In genomic region chr1:83999316-83999819, GRCh38 we compare ENCODE assay signal across 8 cellular contexts. TPM values are rescaled to one million over a fixed set of nuclear protein-coding genes. Genes with fewer than 3 reads are reported as not detected.
A peak's percentile ranks its signal among the peaks of the same experiment; 100 is the strongest.
DNase-seq lines count a peak whose midpoint lies in the region; ATAC-seq, FAIRE-seq and TF ChIP-seq lines count a peak whose summit lies in the region.

No MANE protein-coding gene starts in this region.

- peaks cover 0 to 3% of the 10 kb centered on the region in 2 donors for H3K4me1 ChIP-seq in duodenal mucosa (ENCODE audit: control insufficient read depth in 1 of 2, insufficient read depth in 2 of 2, low read length in 2 of 2)
- peaks cover 6% of the 10 kb centered on the region for H3K4me1 ChIP-seq in HepG2 (ENCODE audit: insufficient read depth, low read length)

- CTCF ChIA-PET in AG04449 (lab: Yijun Ruan, JAX), result no interaction called here
- CTCF ChIA-PET in HepG2 (lab: Yijun Ruan, JAX; ENCODE audit: low intra/inter-chr PET ratio, low total read pairs), result no interaction called here

- TF ChIP-seq CTCF in AG04449 (IDR thresholded peaks at IDR 0.05; ENCODE audit: insufficient read depth, low read length, missing control alignments), result no peak
- TF ChIP-seq CTCF in HepG2 (CRISPR knock-in tag; IDR thresholded peaks at IDR 0.05), result no peak

- TF ChIP-seq EP300 in HepG2 (IDR thresholded peaks at IDR 0.05; ENCODE audit: low read depth in 2 of 2, low read length in 2 of 2) (no peak), HepG2 (CRISPR knock-in tag; IDR thresholded peaks at IDR 0.05; ENCODE audit: borderline replicate concordance) (no peak)

- H3K36me3 ChIP-seq in duodenal mucosa (ENCODE audit: control insufficient read depth in 1 of 2, insufficient read depth in 2 of 2, low read length in 2 of 2), result no peaks in the 10 kb centered on the region
- no peaks in the 10 kb centered on the region for H3K36me3 ChIP-seq in HepG2 (replicated peaks in 1 of 2; ENCODE audit: control insufficient read depth in 1 of 2, insufficient read depth in 2 of 2, low read length in 2 of 2)

- H3K27me3 ChIP-seq in duodenal mucosa (ENCODE audit: control insufficient read depth in 1 of 2, insufficient read depth in 2 of 2, low read length in 2 of 2), result peaks cover 9 to 27% of the 10 kb centered on the region in 2 donors
- H3K27me3 ChIP-seq in HepG2 (ENCODE audit: control insufficient read depth in 1 of 2, insufficient read depth in 2 of 2, low read length in 2 of 2), result peaks cover 1 to 23% of the 10 kb centered on the region in 2 experiments; a peak in 4 of 5 replicates

- no peaks in the 10 kb centered on the region for H3K36me3 Mint-ChIP-seq in stimulated activated naive CD8-positive, alpha-beta T cell treated with anti-CD3 and anti-CD28 coated beads, Interleukin-15, Interleukin-2, amounts not matched to agents 100 ng/mL and 50 ng/mL, for 24 hours (ENCODE audit: low read depth)

- H3K4me3 Mint-ChIP-seq in stimulated activated naive CD8-positive, alpha-beta T cell treated with anti-CD3 and anti-CD28 coated beads, Interleukin-15, Interleukin-2, amounts not matched to agents 100 ng/mL and 50 ng/mL, for 24 hours, result peak overlapping the region; percentile 82

- POLR2A ChIA-PET in AG04449 (lab: Yijun Ruan, JAX), result no interaction called here
- POLR2A ChIA-PET in HepG2 (lab: Yijun Ruan, JAX), result no interaction called here

- in situ Hi-C loops in HepG2 (cut with HindIII; ENCODE audit: extremely low pct_ligation_motif_present, low pct_unique_long_range_greater_than_20kb), result no loop called here

- no peaks in the 10 kb centered on the region for H3K79me2 ChIP-seq in HepG2 (ENCODE audit: insufficient read depth, low read length)

- DNase-seq in AG04449 (ENCODE audit: low read depth, low spot score), result peak; percentile 4
- DNase-seq in NCI-H1092 treated with DMSO at 0.1 percent for 48 hours (lab: John Stamatoyannopoulos, UW), result peak; percentile 94
- DNase-seq in SW480 (ENCODE audit: low spot score), result peak; percentile 67
- peak; percentile 13 for DNase-seq in HepG2 (ENCODE audit: low spot score)

- no peak for TF ChIP-seq POLR2A in HepG2 (IDR thresholded peaks at IDR 0.05; ENCODE audit: insufficient read depth in 1 of 2, low read depth in 2 of 2, low read length in 2 of 2)

- peaks cover 66% of the 10 kb centered on the region for H3K27me3 Mint-ChIP-seq in stimulated activated naive CD8-positive, alpha-beta T cell treated with anti-CD3 and anti-CD28 coated beads, Interleukin-15, Interleukin-2, amounts not matched to agents 100 ng/mL and 50 ng/mL, for 24 hours

- peak overlapping the region; percentile 49 for H3K27ac ChIP-seq in duodenal mucosa (ENCODE audit: low read depth, low read length)
- H3K27ac ChIP-seq in HepG2 (ENCODE audit: extremely low read length, insufficient read depth, low read length), result no peak overlapping the region

- no peaks in the 10 kb centered on the region for H4K20me1 ChIP-seq in HepG2 (ENCODE audit: insufficient read depth, low read length)

- ATAC-seq in GM18498 (IDR thresholded peaks at IDR 0.05; ENCODE audit: unreplicated experiment) (peak; percentile 83), HG02798 (IDR thresholded peaks at IDR 0.05; ENCODE audit: poor library complexity, unreplicated experiment) (peak; percentile 83), HepG2 (peak; percentile 93)

- H3K9ac ChIP-seq in duodenal mucosa (ENCODE audit: low read depth in 1 of 2, low read length in 2 of 2) (peak overlapping the region; percentile 37 to 63), HepG2 (ENCODE audit: insufficient read depth, low read depth, low read length) (peak overlapping the region; percentile 61; the same call in 1 of the 2 replicates)

- intact Hi-C loops in HepG2 (cut with micrococcal nuclease; ENCODE audit: unreplicated experiment), result no loop called here

- H2AFZ ChIP-seq in HepG2 (ENCODE audit: low read length), result no peak overlapping the region

- H3K9me3 ChIP-seq in duodenal mucosa (ENCODE audit: control insufficient read depth in 1 of 2, low read length in 2 of 2) (no peaks in the 10 kb centered on the region), HepG2 (ENCODE audit: low read length) (no peaks in the 10 kb centered on the region)

- H3K4me1 Mint-ChIP-seq in stimulated activated naive CD8-positive, alpha-beta T cell treated with anti-CD3 and anti-CD28 coated beads, Interleukin-15, Interleukin-2, amounts not matched to agents 100 ng/mL and 50 ng/mL, for 24 hours (ENCODE audit: low read depth), result peaks cover 15% of the 10 kb centered on the region

- peak overlapping the region; percentile 74 for H3K4me3 ChIP-seq in AG04449 (ENCODE audit: low read depth, low read length)
- H3K4me3 ChIP-seq in duodenal mucosa (ENCODE audit: low read depth in 1 of 2, low read length in 2 of 2), result peak overlapping the region; percentile 69 to 74
- H3K4me3 ChIP-seq in HepG2 (replicated peaks in 1 of 3; ENCODE audit: insufficient read depth in 1 of 3, low read depth in 2 of 3, low read length in 3 of 3), result peak overlapping the region; percentile 60 to 76 (median 75); a peak in 5 of 6 replicates

- H3K4me2 ChIP-seq in HepG2 (ENCODE audit: low read depth, low read length), result peak overlapping the region; percentile 74

- TF ChIP-seq RAD21 in HepG2 (CRISPR knock-in tag; IDR thresholded peaks at IDR 0.05), result no peak

- no peaks in the 10 kb centered on the region for H3K9me3 Mint-ChIP-seq in stimulated activated naive CD8-positive, alpha-beta T cell treated with anti-CD3 and anti-CD28 coated beads, Interleukin-15, Interleukin-2, amounts not matched to agents 100 ng/mL and 50 ng/mL, for 24 hours

- no peak overlapping the region for H3K27ac Mint-ChIP-seq in stimulated activated naive CD8-positive, alpha-beta T cell treated with anti-CD3 and anti-CD28 coated beads, Interleukin-15, Interleukin-2, amounts not matched to agents 100 ng/mL and 50 ng/mL, for 24 hours

- BruUV-seq in HepG2 (replicated peaks; lab: Mats Ljungman, UMichigan), result no TSS peak

- FAIRE-seq in HepG2 (lab: Jason Lieb, UNC), result no peak

- WGBS in HepG2 (ENCODE audit: low lambda C conversion rate), result 3% methylated on average over 11 of the region's 26 CpGs

TF ChIP-seq in HepG2, 621 proteins besides CTCF, POLR2A, EP300 and RAD21 (continues in another document):
- TF ChIP-seq MIER2 (CRISPR knock-in tag; IDR thresholded peaks at IDR 0.05) (no peak), ZNF382 (CRISPR knock-in tag; IDR thresholded peaks at IDR 0.05; ENCODE audit: borderline replicate concordance) (no peak), ZNF687 (CRISPR knock-in tag; IDR thresholded peaks at IDR 0.05) (peak; percentile 40; the same call in 1 of the 2 replicates), GATAD2A (CRISPR knock-in tag; IDR thresholded peaks at IDR 0.05) (no peak), MBNL3 (CRISPR knock-in tag; conservative IDR thresholded peaks at IDR 0.05) (no peak), GABPA (IDR thresholded peaks at IDR 0.05; ENCODE audit: low read depth, low read length) (no peak), GABPA (CRISPR knock-in tag; IDR thresholded peaks at IDR 0.05; ENCODE audit: low read depth) (no peak)

RNA-seq across cellular contexts. Expression of gene TTLL7, which starts 0.4 kb away (rescaled TPM):
- 0.22 and 0.38 TPM in 2 replicates for total RNA-seq in HepG2 (2016; rRNA removed; fragmentation: Illumina TruSeq; extraction: Trizol)
- 0.30 and 0.71 TPM in 2 replicates for total RNA-seq in HepG2 (2016; cell fraction: cytosol; rRNA removed; fragmentation: Illumina TruSeq; extraction: Trizol; ENCODE audit: low read depth)
- 0.24 and 0.46 TPM in 2 replicates for total RNA-seq in HepG2 (2016; cell fraction: insoluble cytoplasmic fraction; rRNA removed; fragmentation: Illumina TruSeq; extraction: Trizol)
- 0.21 and 0.37 TPM in 2 replicates for total RNA-seq in HepG2 (2016; cell fraction: membrane; rRNA removed; fragmentation: Illumina TruSeq; extraction: Trizol)
- 0.25 and 0.47 TPM in 2 replicates for total RNA-seq in HepG2 (2016; cell fraction: nucleus; rRNA removed; fragmentation: Illumina TruSeq; extraction: Trizol)
- polyA plus RNA-seq in HepG2 (2011; rRNA removed), result 0.07 and 0.13 TPM in 2 replicates
- polyA plus RNA-seq in HepG2 (2011; cell fraction: cytosol; rRNA removed), result 0.04 and 0.10 TPM in 2 replicates
- 0.08 and 0.19 TPM in 2 replicates for polyA plus RNA-seq in HepG2 (2011; cell fraction: nucleus; rRNA removed)
- polyA plus RNA-seq in HepG2 (2012), result 0.20 TPM in 1 of 2 replicates, not detected in the other
- polyA plus RNA-seq in HepG2 (2016; cell fraction: cytosol; fragmentation: Illumina TruSeq; extraction: Trizol; ENCODE audit: low read depth), result not detected in 2 replicates
- 0.29 and 0.39 TPM in 2 replicates for polyA plus RNA-seq in HepG2 (2016; cell fraction: insoluble cytoplasmic fraction; fragmentation: Illumina TruSeq; extraction: Trizol; ENCODE audit: low read depth)
- polyA plus RNA-seq in HepG2 (2016; cell fraction: membrane; fragmentation: Illumina TruSeq; extraction: Trizol; ENCODE audit: low read depth), result 0.14 TPM in 1 of 2 replicates, not detected in the other
- polyA plus RNA-seq in HepG2 (2016; cell fraction: nucleus; fragmentation: Illumina TruSeq; extraction: Trizol; ENCODE audit: insufficient read depth, low read depth), result 0.44 and 0.72 TPM in 2 replicates
- 0.35 TPM in 1 of 2 replicates, not detected in the other for polyA minus RNA-seq in HepG2 (2011; rRNA and poly(A)+ RNA removed; ENCODE audit: low replicate concordance)
- polyA minus RNA-seq in HepG2 (2011; cell fraction: cytosol; rRNA and poly(A)+ RNA removed), result not detected in 2 replicates
- not detected in 2 replicates for polyA minus RNA-seq in HepG2 (2011; cell fraction: nucleus; rRNA and poly(A)+ RNA removed)

Comparison
In these comparisons a context has a peak if more than half of its experiments do, and no peak if none do; other contexts are left out.
1. DNase-seq: peak in every context shown above with its lines; median percentile 94 in NCI-H1092 treated with DMSO at 0.1 percent for 48 hours; 67 in SW480; 13 in HepG2; 4 in AG04449.